In genomic region chr3:58068126-58068809, GRCh38 we compare ENCODE assay signal across 17 cellular contexts.
DNase-seq lines count a peak whose midpoint lies in the region; ATAC-seq, FAIRE-seq and TF ChIP-seq lines count a peak whose summit lies in the region.
"Had no signal": no experiment of that assay in that cellular context is flagged by ENCODE, and none has a peak within 500 bp of the region (broad histone marks: within the 10 kb centered on the region; RNA-seq: fewer than 3 reads in every experiment).

No MANE protein-coding gene starts in this region.

- H3K9me3 Mint-ChIP-seq in astrocyte (ENCODE audit: unreplicated experiment), result no peaks in the 10 kb centered on the region
- H3K9me3 Mint-ChIP-seq: CD14-positive monocyte had no signal

- no peak for TF ChIP-seq CTCF in astrocyte (IDR thresholded peaks at IDR 0.05; ENCODE audit: insufficient read depth, low read depth, low read length)

- no peaks in the 10 kb centered on the region for H3K36me3 ChIP-seq in astrocyte (ENCODE audit: insufficient read depth, low read length)
- H3K36me3 ChIP-seq: prostate gland had no signal

- peaks cover 52% of the 10 kb centered on the region for H3K4me1 ChIP-seq in astrocyte (ENCODE audit: insufficient read depth, low read length)

- H3K4me3 ChIP-seq in astrocyte (ENCODE audit: insufficient read depth, low read depth, low read length), result no peak overlapping the region
- H3K4me3 ChIP-seq: prostate gland had no signal

- H3K79me2 ChIP-seq in astrocyte (ENCODE audit: insufficient read depth, low read length), result peaks cover 91% of the 10 kb centered on the region

- no peaks in the 10 kb centered on the region for H3K27me3 Mint-ChIP-seq in astrocyte (ENCODE audit: low read depth, unreplicated experiment)

- peak overlapping the region; percentile 57 for H3K4me3 Mint-ChIP-seq in astrocyte (ENCODE audit: unreplicated experiment)
- H3K4me3 Mint-ChIP-seq: CD14-positive monocyte had no signal

- H3K27me3 ChIP-seq in astrocyte (ENCODE audit: insufficient read depth, low read length), result no peaks in the 10 kb centered on the region

- no peak overlapping the region for H3K4me2 ChIP-seq in astrocyte (ENCODE audit: low read length)

- H3K27ac ChIP-seq in astrocyte (ENCODE audit: low read depth, low read length), result no peak overlapping the region
- H3K27ac ChIP-seq in substantia nigra (ENCODE audit: low read depth, low read length, poor library complexity, severe bottlenecking), result peak overlapping the region; percentile 72
- H3K27ac ChIP-seq: prostate gland had no signal

- H2AFZ ChIP-seq in astrocyte (ENCODE audit: low read depth, low read length), result no peak overlapping the region

- peaks cover 71% of the 10 kb centered on the region for H3K4me1 Mint-ChIP-seq in astrocyte (ENCODE audit: low read depth, unreplicated experiment)

- DNase-seq in NCI-H146 (lab: John Stamatoyannopoulos, UW), result peak; percentile 62
- no peak for DNase-seq in astrocyte (ENCODE audit: low read depth)
- peak; percentile 68 for DNase-seq in medulla oblongata (ENCODE audit: extremely low spot score)
- peak in 19 of 49 donors; percentile 5 to 63 (median 19) for DNase-seq in substantia nigra (lab: John Stamatoyannopoulos, UW)
- DNase-seq in NCI-H2081 treated with DMSO at 0.1 percent for 48 hours (lab: John Stamatoyannopoulos, UW), result no peak
- DNase-seq: activated CD4-positive, alpha-beta T cell treated with anti-CD3 and anti-CD28 coated beads, Interleukin-2, amount 50 U/mL, for 1 hour; activated effector memory CD4-positive, alpha-beta T cell treated with Interleukin-2 at 50 U/mL for 16 hours; GF-D8; mammary epithelial cell; NCI-H187; stimulated activated naive CD4-positive, alpha-beta T cell had no signal

- H3K9ac ChIP-seq in astrocyte (ENCODE audit: low read length), result no peak overlapping the region

- FAIRE-seq in astrocyte (lab: Jason Lieb, UNC), result no peak
- FAIRE-seq: bronchial epithelial cell had no signal

- H3K36me3 Mint-ChIP-seq in astrocyte (ENCODE audit: low read depth, unreplicated experiment), result peaks cover 8% of the 10 kb centered on the region

- no peak for ATAC-seq in HG02885 (IDR thresholded peaks at IDR 0.05; ENCODE audit: poor library complexity, unreplicated experiment)
- ATAC-seq in GM21529 (IDR thresholded peaks at IDR 0.05; ENCODE audit: unreplicated experiment), result no peak
- ATAC-seq: HCT116 had no signal

- peaks cover 77% of the 10 kb centered on the region for H4K20me1 ChIP-seq in astrocyte (ENCODE audit: insufficient read depth, low read length)

- H3K9me3 ChIP-seq in astrocyte (ENCODE audit: insufficient read depth, low read depth, low read length), result no peaks in the 10 kb centered on the region
- H3K9me3 ChIP-seq: prostate gland had no signal

- H3K27ac Mint-ChIP-seq in astrocyte (ENCODE audit: unreplicated experiment), result peak overlapping the region; percentile 47

Comparison
In these comparisons a context has a peak if more than half of its experiments do, and no peak if none do; other contexts are left out.
1. DNase-seq: peak in NCI-H146 (single experiment) and medulla oblongata (single experiment); none in astrocyte (single experiment) and NCI-H2081 treated with DMSO at 0.1 percent for 48 hours (single experiment).